ENCODE assay signal across 10 cellular contexts in genomic region chr13:23547000-23547590, GRCh38. TPM values are rescaled to one million over a fixed set of nuclear protein-coding genes. Genes with fewer than 3 reads are reported as not detected.
A peak's percentile ranks its signal among the peaks of the same experiment; 100 is the strongest.
DNase-seq lines count a peak whose midpoint lies in the region; ATAC-seq and TF ChIP-seq lines count a peak whose summit lies in the region.
"Had no signal": no experiment of that assay in that cellular context is flagged by ENCODE, and none has a peak within 500 bp of the region (broad histone marks: within the 10 kb centered on the region; RNA-seq: fewer than 3 reads in every experiment).

No MANE protein-coding gene starts in this region.

- H3K4me3 ChIP-seq in iPS DF 6.9 (ENCODE audit: low read length): peak overlapping the region; percentile 21; the same call in 1 of the 2 replicates

- no CpG with 5 or more reads among the region's 31 CpGs for WGBS in iPS DF 6.9 (ENCODE audit: insufficient coverage, insufficient read length)

- peaks cover 0 to 5% (median 0%) of the 10 kb centered on the region in 5 experiments for H3K9me3 Mint-ChIP-seq in brain
- H3K9me3 Mint-ChIP-seq: memory B cell had no signal

- no peaks in the 10 kb centered on the region for H3K4me1 Mint-ChIP-seq in brain
- H3K4me1 Mint-ChIP-seq: memory B cell had no signal

- no peak overlapping the region for H3K27ac Mint-ChIP-seq in brain
- H3K27ac Mint-ChIP-seq: memory B cell had no signal

- ATAC-seq in sciatic nerve: peak; percentile 84
- ATAC-seq in HG02884 (IDR thresholded peaks at IDR 0.05; ENCODE audit: unreplicated experiment): no peak

- no peaks in the 10 kb centered on the region; the same call in 1 of the 2 replicates for H3K4me1 ChIP-seq in iPS DF 6.9 (ENCODE audit: control insufficient read depth, insufficient read depth, low read length)

- no peak overlapping the region for H3K27ac ChIP-seq in iPS DF 6.9 (ENCODE audit: low read length)
- H3K27ac ChIP-seq: KMS-11 had no signal

- DNase-seq in Daoy (ENCODE audit: low read depth) (peak; percentile 20), iPS DF 6.9 (ENCODE audit: low read depth, low spot score) (no peak), sciatic nerve (ENCODE audit: low spot score) (peak; percentile 69), NCI-H1105 (lab: John Stamatoyannopoulos, UW) (no peak), NOMO-1 treated with dmso at 0.1 percent for 144 hours (lab: John Stamatoyannopoulos, UW; ENCODE audit: unreplicated experiment) (no peak), NCI-H2029 (lab: John Stamatoyannopoulos, UW) (no peak)

- no peaks in the 10 kb centered on the region for H3K27me3 Mint-ChIP-seq in brain

- H3K36me3 ChIP-seq in iPS DF 6.9 (ENCODE audit: control insufficient read depth, insufficient read depth, low read length): no peaks in the 10 kb centered on the region

- intact Hi-C loops in sciatic nerve (cut with DNase I): no loop called here

- H3K27me3 ChIP-seq in iPS DF 6.9 (ENCODE audit: control insufficient read depth, insufficient read depth, low read length): no peaks in the 10 kb centered on the region

- no peaks in the 10 kb centered on the region for H3K9me3 ChIP-seq in iPS DF 6.9 (ENCODE audit: control insufficient read depth, insufficient read depth, low read length)

- H3K4me3 Mint-ChIP-seq in brain: peak overlapping the region in 3 of 5 experiments; percentile 33 to 78 (median 67)
- H3K4me3 Mint-ChIP-seq: memory B cell had no signal

- no peaks in the 10 kb centered on the region for H3K36me3 Mint-ChIP-seq in brain
- H3K36me3 Mint-ChIP-seq: memory B cell had no signal

- TF ChIP-seq CTCF in brain (conservative IDR thresholded peaks at IDR 0.05): no peak

RNA-seq across cellular contexts. Expression of gene TNFRSF19, which starts 23.1 kb away (rescaled TPM):
- total RNA-seq in Daoy (2014; rRNA removed; shearing (Covaris generic)): 4.1 and 4.2 TPM in 2 replicates
- 2.6 TPM for polyA plus RNA-seq in brain (ENCODE audit: insufficient read depth, low read depth, low replicate concordance)
- total RNA-seq in sciatic nerve: 25.9 TPM

Comparison
In these comparisons a context has a peak if more than half of its experiments do, and no peak if none do; other contexts are left out.
1. DNase-seq: peak in Daoy (single experiment) and sciatic nerve (single experiment); none in iPS DF 6.9 (single experiment), NCI-H1105 (single experiment), NOMO-1 treated with dmso at 0.1 percent for 144 hours (single experiment) and NCI-H2029 (single experiment).